ENCODE assay signal across 11 cellular contexts in the genomic region with DNA sequence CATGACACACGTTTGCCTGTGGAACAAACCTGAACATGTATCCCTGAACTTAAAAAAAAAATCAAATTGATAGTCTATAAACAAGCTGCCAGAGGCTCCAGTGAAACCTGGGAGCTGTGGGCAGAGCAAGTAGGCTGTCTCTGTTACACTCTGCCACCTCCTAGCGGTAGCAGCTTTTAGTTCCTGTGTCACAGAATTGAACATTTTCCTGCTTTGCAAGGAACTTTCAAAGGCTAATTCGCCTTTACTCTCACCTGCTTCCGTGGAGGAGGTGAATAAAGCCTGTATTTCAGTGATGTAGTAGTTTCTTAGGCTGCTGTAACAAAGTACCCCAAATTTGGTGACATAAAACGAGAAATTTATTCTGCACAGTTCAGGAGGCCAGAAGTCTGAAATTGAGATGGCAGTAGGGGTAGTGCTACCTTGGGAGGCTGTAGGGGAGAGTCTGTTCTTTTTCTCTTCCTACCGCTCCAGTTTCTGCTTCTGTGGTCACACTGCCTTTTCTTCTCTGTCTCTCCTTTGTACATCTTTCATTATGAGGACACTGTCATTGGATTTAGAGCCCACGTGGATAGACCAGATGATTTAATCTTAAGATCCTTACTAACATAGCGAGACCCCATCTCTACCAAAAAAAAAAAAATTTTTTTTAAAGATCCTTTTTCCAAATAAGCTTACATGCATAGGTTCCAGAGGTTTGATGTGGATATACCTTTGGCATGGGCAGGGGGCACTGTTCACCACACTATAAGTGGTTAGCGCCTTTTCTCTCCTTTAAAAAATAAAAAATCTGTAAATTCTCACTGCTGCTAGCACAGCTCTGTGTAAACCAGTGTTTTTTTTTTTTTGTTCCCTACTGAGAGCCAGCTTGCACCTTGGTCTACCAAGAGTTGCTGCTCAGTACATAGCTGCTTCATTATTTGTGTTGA. TPM values are rescaled to one million over a fixed set of nuclear protein-coding genes. Genes with fewer than 3 reads are reported as not detected.
A peak's percentile ranks its signal among the peaks of the same experiment; 100 is the strongest.
DNase-seq lines count a peak whose midpoint lies in the region; ATAC-seq and TF ChIP-seq lines count a peak whose summit lies in the region.
"Had no signal": no experiment of that assay in that cellular context is flagged by ENCODE, and none has a peak within 500 bp of the region (broad histone marks: within the 10 kb centered on the region; RNA-seq: fewer than 3 reads in every experiment).

No MANE protein-coding gene starts in this region.

- H3K4me3 ChIP-seq in endodermal cell (ENCODE audit: low read length), result no peak overlapping the region
- H3K4me3 ChIP-seq in smooth muscle cell, result no peak overlapping the region
- H3K4me3 ChIP-seq in MG63, result no peak overlapping the region

- in situ Hi-C loops in ACHN (cut with HindIII; ENCODE audit: low pct_ligation_motif_present, low pct_unique_long_range_greater_than_20kb, low sequenced_read_pairs), result no loop called here

- H3K9me3 ChIP-seq in endodermal cell (ENCODE audit: control insufficient read depth, low read length), result peaks cover 8% of the 10 kb centered on the region
- no peaks in the 10 kb centered on the region for H3K9me3 ChIP-seq in smooth muscle cell (replicated peaks; ENCODE audit: low read depth)
- H3K9me3 ChIP-seq in MG63, result no peaks in the 10 kb centered on the region

- no peak overlapping the region for H2AFZ ChIP-seq in smooth muscle cell (ENCODE audit: low read depth)

- H3K36me3 ChIP-seq in endodermal cell (ENCODE audit: control insufficient read depth, insufficient read depth, low read length) (peaks cover 64% of the 10 kb centered on the region), smooth muscle cell (ENCODE audit: low read depth) (peaks cover 17% of the 10 kb centered on the region), MG63 (peaks cover 40% of the 10 kb centered on the region)

- no peak overlapping the region for H3K4me3 Mint-ChIP-seq in activated CD4-positive, alpha-beta T cell treated with anti-CD3 and anti-CD28 coated beads, Interleukin-2, amount 10 ng/mL, durations not matched to agents 7 days and 5 days
- H3K4me3 Mint-ChIP-seq in endodermal cell, result no peak overlapping the region
- H3K4me3 Mint-ChIP-seq: CD4-positive, CD25-positive, alpha-beta regulatory T cell had no signal

- H3K27ac Mint-ChIP-seq in activated CD4-positive, alpha-beta T cell treated with anti-CD3 and anti-CD28 coated beads, Interleukin-2, amount 10 ng/mL, durations not matched to agents 7 days and 5 days, result no peak overlapping the region
- peak overlapping the region; percentile 32 for H3K27ac Mint-ChIP-seq in endodermal cell

- POLR2A ChIA-PET in activated CD4-positive, alpha-beta T cell treated with anti-CD3 and anti-CD28 coated beads, Interleukin-2, amount 10 ng/mL, durations not matched to agents 7 days and 5 days (lab: Charles Lee), result interaction anchor here (0.7 kb wide), 1 partner anchor 33 kb away, joined by 7 read pairs; no protein-coding TSS in a partner anchor

- WGBS in endodermal cell (ENCODE audit: insufficient coverage in 1 of 2, insufficient read length in 1 of 2), 2 experiments, result 64 to 79% methylated on average over 6 to 8 of the region's 9 CpGs
- WGBS in smooth muscle cell (ENCODE audit: low lambda C conversion rate), result 70% methylated on average over 9 of the region's 9 CpGs

- H3K9ac ChIP-seq in endodermal cell (ENCODE audit: extremely low read depth, low read length, poor library complexity, severe bottlenecking), result no peak overlapping the region
- no peak overlapping the region for H3K9ac ChIP-seq in smooth muscle cell (ENCODE audit: low read depth)

- peaks cover 6% of the 10 kb centered on the region for H3K4me1 ChIP-seq in endodermal cell (ENCODE audit: control insufficient read depth, insufficient read depth, low read length)
- H3K4me1 ChIP-seq in smooth muscle cell (ENCODE audit: low read depth), result no peaks in the 10 kb centered on the region

- CTCF ChIA-PET in activated CD4-positive, alpha-beta T cell treated with anti-CD3 and anti-CD28 coated beads, Interleukin-2, amount 10 ng/mL, durations not matched to agents 7 days and 5 days (lab: Charles Lee), result interaction anchor here (0.5 to 0.7 kb wide), 2 partner anchors 13 to 212 kb away, joined by 5 read pairs; no protein-coding TSS in a partner anchor

- TF ChIP-seq CTCF in endodermal cell (conservative IDR thresholded peaks at IDR 0.05) (peak; percentile 78), smooth muscle cell (IDR thresholded peaks at IDR 0.05; ENCODE audit: borderline replicate concordance, insufficient read depth, poor library complexity, severe bottlenecking) (peak; percentile 31)

- no peaks in the 10 kb centered on the region for H3K27me3 Mint-ChIP-seq in activated CD4-positive, alpha-beta T cell treated with anti-CD3 and anti-CD28 coated beads, Interleukin-2, amount 10 ng/mL, durations not matched to agents 7 days and 5 days
- H3K27me3 Mint-ChIP-seq in endodermal cell (ENCODE audit: insufficient read depth), result no peaks in the 10 kb centered on the region
- H3K27me3 Mint-ChIP-seq: CD4-positive, CD25-positive, alpha-beta regulatory T cell had no signal

- H3K9me3 Mint-ChIP-seq in activated CD4-positive, alpha-beta T cell treated with anti-CD3 and anti-CD28 coated beads, Interleukin-2, amount 10 ng/mL, durations not matched to agents 7 days and 5 days, result no peaks in the 10 kb centered on the region
- H3K9me3 Mint-ChIP-seq in endodermal cell, result no peaks in the 10 kb centered on the region
- H3K9me3 Mint-ChIP-seq: CD4-positive, CD25-positive, alpha-beta regulatory T cell had no signal

- ATAC-seq in GM18520 (IDR thresholded peaks at IDR 0.05; ENCODE audit: unreplicated experiment), result no peak

- no peak overlapping the region for H3K27ac ChIP-seq in endodermal cell (ENCODE audit: low read depth, low read length)
- no peak overlapping the region for H3K27ac ChIP-seq in smooth muscle cell (ENCODE audit: low read depth)

- peaks cover 17% of the 10 kb centered on the region for H3K79me2 ChIP-seq in smooth muscle cell (ENCODE audit: low read depth)

- H3K4me1 Mint-ChIP-seq in activated CD4-positive, alpha-beta T cell treated with anti-CD3 and anti-CD28 coated beads, Interleukin-2, amount 10 ng/mL, durations not matched to agents 7 days and 5 days, result peaks cover 33% of the 10 kb centered on the region
- H3K4me1 Mint-ChIP-seq in endodermal cell, result peaks cover 45% of the 10 kb centered on the region

- peak; percentile 8 for DNase-seq in activated CD4-positive, alpha-beta T cell treated with anti-CD3 and anti-CD28 coated beads for 48 hours
- DNase-seq in activated CD4-positive, alpha-beta T cell treated with anti-CD3 and anti-CD28 coated beads, Interleukin-2, amount 10 ng/mL, durations not matched to agents 7 days and 5 days, result no peak
- DNase-seq in NCI-H2227 (lab: John Stamatoyannopoulos, UW; ENCODE audit: unreplicated experiment), result peak; percentile 34
- peak; percentile 87 for DNase-seq in endodermal cell
- no peak for DNase-seq in smooth muscle cell (lab: John Stamatoyannopoulos, UW; ENCODE audit: unreplicated experiment)
- no peak for DNase-seq in MG63
- DNase-seq in ACHN, result no peak
- DNase-seq: activated T-cell treated with anti-CD3 and anti-CD28 coated beads, Interleukin-2, amount 50 U/mL, for 48 hours; NCI-H524 treated with DMSO at 0.1 percent for 48 hours had no signal

- H3F3A ChIP-seq in smooth muscle cell (ENCODE audit: low read depth), result no peaks in the 10 kb centered on the region

- H3K36me3 Mint-ChIP-seq in activated CD4-positive, alpha-beta T cell treated with anti-CD3 and anti-CD28 coated beads, Interleukin-2, amount 10 ng/mL, durations not matched to agents 7 days and 5 days (ENCODE audit: low read depth), result peaks cover 39% of the 10 kb centered on the region
- H3K36me3 Mint-ChIP-seq in endodermal cell (ENCODE audit: low read depth), result peaks cover 37% of the 10 kb centered on the region

- H3K27me3 ChIP-seq in endodermal cell (ENCODE audit: control insufficient read depth, insufficient read depth, low read length, poor library complexity, severe bottlenecking), result no peaks in the 10 kb centered on the region
- H3K27me3 ChIP-seq in smooth muscle cell (ENCODE audit: low read depth), result no peaks in the 10 kb centered on the region
- no peaks in the 10 kb centered on the region for H3K27me3 ChIP-seq in MG63

- no peak overlapping the region for H3K4me2 ChIP-seq in smooth muscle cell

- H4K20me1 ChIP-seq in smooth muscle cell (ENCODE audit: low read depth), result peaks cover 81% of the 10 kb centered on the region

RNA-seq across cellular contexts. Expression of a gene that starts 25.3 kb away (rescaled TPM):
- 10 to 100 TPM; 33.2 to 33.7 TPM for total RNA-seq in activated CD4-positive, alpha-beta T cell treated with anti-CD3 and anti-CD28 coated beads, Interleukin-2, amount 10 ng/mL, durations not matched to agents 7 days and 5 days
- total RNA-seq in endodermal cell, result 10 to 100 TPM; 47.6 to 48.1 TPM
- 45.2 TPM for polyA plus RNA-seq in endodermal cell (2013, experiment 1 of 2)
- polyA plus RNA-seq in endodermal cell (2013, experiment 2 of 2), result 38.8 TPM
- total RNA-seq in smooth muscle cell, result 51.5 and 55.9 TPM in 2 replicates
- 60.1 and 70.4 TPM in 2 replicates for polyA plus RNA-seq in smooth muscle cell
- total RNA-seq in MG63 (2014; rRNA removed; shearing (Covaris generic); ENCODE audit: low replicate concordance), result 51.6 and 74.1 TPM in 2 replicates

Comparison
In these comparisons a context has a peak if more than half of its experiments do, and no peak if none do; other contexts are left out.
1. DNase-seq: peak in activated CD4-positive, alpha-beta T cell treated with anti-CD3 and anti-CD28 coated beads for 48 hours (single experiment), NCI-H2227 (single experiment) and endodermal cell (single experiment); none in activated CD4-positive, alpha-beta T cell treated with anti-CD3 and anti-CD28 coated beads, Interleukin-2, amount 10 ng/mL, durations not matched to agents 7 days and 5 days (single experiment), smooth muscle cell (single experiment), MG63 (single experiment) and ACHN (single experiment).